Comparison of ENCODE assay signal across 1 cellular context in genomic region chr13:30363725-30364124, GRCh38.
TF ChIP-seq lines count a peak whose summit lies in the region.

No MANE protein-coding gene starts in this region.

TF ChIP-seq in GM23338, 12 proteins besides CTCF, POLR2A, EP300 and RAD21:
- TF ChIP-seq NANOG (IDR thresholded peaks at IDR 0.05; ENCODE audit: borderline replicate concordance) (no peak), REST (IDR thresholded peaks at IDR 0.05; ENCODE audit: unreplicated experiment) (no peak), ZNF462 (CRISPR knock-in tag; IDR thresholded peaks at IDR 0.05) (no peak), STAT1 (IDR thresholded peaks at IDR 0.05; ENCODE audit: unreplicated experiment) (no peak), EZH2 (IDR thresholded peaks at IDR 0.05; ENCODE audit: low read depth, unreplicated experiment) (no peak), ZNF331 (CRISPR knock-in tag; IDR thresholded peaks at IDR 0.05; ENCODE audit: low read depth) (no peak), ZNF114 (CRISPR knock-in tag; IDR thresholded peaks at IDR 0.05) (no peak), JUNB (IDR thresholded peaks at IDR 0.05; ENCODE audit: unreplicated experiment) (no peak), CREB1 (CRISPR knock-in tag; IDR thresholded peaks at IDR 0.05; ENCODE audit: low read depth) (no peak), POLR2AphosphoS5 (IDR thresholded peaks at IDR 0.05; ENCODE audit: low read depth) (no peak), EZH2phosphoT487 (IDR thresholded peaks at IDR 0.05; ENCODE audit: unreplicated experiment) (no peak)
- TF ChIP-seq, protein P1, sequence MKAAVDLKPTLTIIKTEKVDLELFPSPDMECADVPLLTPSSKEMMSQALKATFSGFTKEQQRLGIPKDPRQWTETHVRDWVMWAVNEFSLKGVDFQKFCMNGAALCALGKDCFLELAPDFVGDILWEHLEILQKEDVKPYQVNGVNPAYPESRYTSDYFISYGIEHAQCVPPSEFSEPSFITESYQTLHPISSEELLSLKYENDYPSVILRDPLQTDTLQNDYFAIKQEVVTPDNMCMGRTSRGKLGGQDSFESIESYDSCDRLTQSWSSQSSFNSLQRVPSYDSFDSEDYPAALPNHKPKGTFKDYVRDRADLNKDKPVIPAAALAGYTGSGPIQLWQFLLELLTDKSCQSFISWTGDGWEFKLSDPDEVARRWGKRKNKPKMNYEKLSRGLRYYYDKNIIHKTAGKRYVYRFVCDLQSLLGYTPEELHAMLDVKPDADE (IDR thresholded peaks at IDR 0.05) = no peak
